In the genomic region with DNA sequence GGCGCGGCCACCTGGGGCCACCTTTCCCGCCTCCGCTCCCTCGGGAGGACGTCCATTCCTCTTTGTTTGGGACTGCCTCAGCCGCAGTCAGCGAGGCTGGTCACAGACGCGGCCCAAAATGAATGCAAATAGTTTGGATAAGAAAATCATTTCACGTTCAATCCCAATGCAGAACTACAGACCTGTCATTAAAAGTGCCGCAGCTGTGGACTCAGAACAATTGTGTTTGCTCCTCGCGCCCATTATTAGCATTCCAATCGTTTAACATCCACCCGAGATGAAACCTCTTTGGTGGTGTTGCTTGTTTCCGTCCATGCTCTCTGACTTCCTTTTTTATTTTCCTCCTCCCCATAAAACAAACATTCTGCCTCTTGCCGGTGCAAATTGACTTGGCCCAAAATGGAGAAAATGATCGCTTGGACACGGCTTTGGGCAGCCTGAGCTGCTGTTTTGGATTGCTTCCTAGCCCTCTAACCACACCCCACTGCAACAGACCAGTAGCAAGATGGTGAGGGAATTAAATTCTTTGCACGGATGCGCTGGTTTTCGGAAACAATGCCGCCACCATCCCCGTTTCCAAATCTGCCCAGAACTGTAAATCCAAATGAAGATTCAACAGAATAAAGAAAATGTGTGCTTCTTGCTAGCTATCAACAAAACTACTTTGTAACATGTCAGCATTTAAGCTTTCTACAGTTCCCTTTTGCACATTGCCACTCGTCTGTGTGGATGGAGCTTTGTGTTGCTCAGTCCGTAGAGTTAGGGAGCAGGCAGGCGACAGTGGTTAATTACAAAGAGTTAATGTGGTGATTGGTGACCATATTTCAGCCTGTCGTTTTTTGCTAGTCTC, we compare ENCODE assay signal across 8 cellular contexts. TPM values are rescaled to one million over a fixed set of nuclear protein-coding genes. Genes with fewer than 3 reads are reported as not detected.
DNase-seq lines count a peak whose midpoint lies in the region; ATAC-seq, FAIRE-seq and TF ChIP-seq lines count a peak whose summit lies in the region.

No MANE protein-coding gene starts in this region.

- no peak overlapping the region for H3K4ac ChIP-seq in H1 (replicated peaks; ENCODE audit: insufficient read length, low read depth, low read length)

- H3K27ac ChIP-seq in 22Rv1 (peak overlapping the region; percentile 79), H1 (ENCODE audit: low read depth, low read length) (peak overlapping the region; percentile 77), lower lobe of right lung (peak overlapping the region; percentile 84), testis (peak overlapping the region in 1 of 2 donors; percentile 59)

- CTCF ChIA-PET in H1 (lab: Charles Lee; ENCODE audit: partially characterized antibody) = interaction anchor here (0.7 kb wide), 1 partner anchor 57 kb away, joined by 3 read pairs; no protein-coding TSS in a partner anchor

- DNase-seq in Kasumi-1 (lab: John Stamatoyannopoulos, UW) = peak; percentile 57 to 75
- peak; percentile 37 for DNase-seq in SKM-1 (lab: John Stamatoyannopoulos, UW; ENCODE audit: unreplicated experiment)
- peak in 1 of 2 experiments; percentile 52 for DNase-seq in H1 (ENCODE audit: low read depth in 1 of 2, low spot score in 2 of 2)
- no peak for DNase-seq in lower lobe of right lung
- DNase-seq in testis = peak; percentile 27

- intact Hi-C loops in lower lobe of right lung (cut with DNase I) = no loop called here
- intact Hi-C loops in testis (cut with DNase I; ENCODE audit: low total_unique reads) = no loop called here

- H2BK5ac ChIP-seq in H1 (ENCODE audit: low read depth, low read length) = peak overlapping the region; percentile 84

- H3K4me2 ChIP-seq in H1 (ENCODE audit: insufficient read depth in 1 of 2, low read depth in 2 of 2, low read length in 2 of 2) = peak overlapping the region; percentile 71 to 86

- H3K27me3 ChIP-seq in H1 (replicated peaks in 1 of 4; ENCODE audit: control insufficient read depth in 3 of 4, extremely low read depth in 1 of 4, insufficient read depth in 3 of 4, low read length in 3 of 4) (no peaks in the 10 kb centered on the region), lower lobe of right lung (ENCODE audit: low read depth) (no peaks in the 10 kb centered on the region), testis (no peaks in the 10 kb centered on the region)

- no peak overlapping the region for H2BK20ac ChIP-seq in H1 (ENCODE audit: low read length)

- FAIRE-seq in G401.6 (lab: Jason Lieb, UNC) (peak; percentile 45), H1 (lab: Jason Lieb, UNC) (peak; percentile 52)

- H2BK15ac ChIP-seq in H1 (ENCODE audit: low read length) = no peak overlapping the region

- H2BK12ac ChIP-seq in H1 (ENCODE audit: low read depth, low read length) = peak overlapping the region; percentile 2; the same call in 1 of the 2 replicates

- no peak overlapping the region; the same call in 1 of the 2 replicates for H2AK5ac ChIP-seq in H1 (ENCODE audit: low read depth, low read length)

- 0 out of 2 replicates have a peak, but pooled peaks cover 4% of the 10 kb centered on the region for H3K79me1 ChIP-seq in H1 (ENCODE audit: low read depth, low read length)

- peaks cover 6% of the 10 kb centered on the region in 2 experiments for H4K20me1 ChIP-seq in H1 (replicated peaks in 1 of 2; ENCODE audit: control insufficient read depth in 1 of 2, insufficient read depth in 2 of 2, low read length in 2 of 2)

- TF ChIP-seq POLR2A in H1 (IDR thresholded peaks at IDR 0.05; ENCODE audit: control extremely low read depth in 1 of 2, low read depth in 2 of 2, low read length in 2 of 2) = peak; percentile 47 to 64
- no peak for TF ChIP-seq POLR2A in testis (IDR thresholded peaks at IDR 0.05)

- H3K23ac ChIP-seq in H1 (ENCODE audit: insufficient read length) = no peak overlapping the region

- H3K36me3 ChIP-seq in H1 (ENCODE audit: control insufficient read depth in 2 of 4, insufficient read depth in 4 of 4, low read length in 3 of 4) (no peaks in the 10 kb centered on the region; a peak in 1 of 8 replicates), lower lobe of right lung (no peaks in the 10 kb centered on the region), testis (ENCODE audit: low read depth, missing control alignments) (no peaks in the 10 kb centered on the region)

- no peaks in the 10 kb centered on the region for H3K9me3 ChIP-seq in H1 (ENCODE audit: insufficient read depth in 2 of 2, low read depth in 1 of 2, low read length in 1 of 2)
- no peaks in the 10 kb centered on the region for H3K9me3 ChIP-seq in lower lobe of right lung
- no peaks in the 10 kb centered on the region for H3K9me3 ChIP-seq in testis

- H3K79me2 ChIP-seq in H1 (ENCODE audit: control insufficient read depth in 1 of 2, insufficient read depth in 2 of 2, low read length in 2 of 2) = peaks cover 17 to 50% of the 10 kb centered on the region in 2 experiments

- H4K8ac ChIP-seq in H1 (ENCODE audit: extremely low read depth, insufficient read depth, low read length) = peak overlapping the region; percentile 92; the same call in 1 of the 2 replicates

- H3K18ac ChIP-seq in H1 (ENCODE audit: extremely low read depth, low read length) = peak overlapping the region; percentile 81; the same call in 1 of the 2 replicates

- ATAC-seq in lower lobe of right lung (peak; percentile 26 to 55), GM18502 (IDR thresholded peaks at IDR 0.05; ENCODE audit: poor library complexity, unreplicated experiment) (no peak)

- peak overlapping the region; percentile 63 for H4K91ac ChIP-seq in H1 (replicated peaks; ENCODE audit: insufficient read length, low read length)

- peak overlapping the region; percentile 85 to 99 (median 94) for H3K9ac ChIP-seq in H1 (replicated peaks in 1 of 4; ENCODE audit: extremely low read depth in 1 of 4, low read depth in 3 of 4, low read length in 3 of 4)

- H3K4me3 ChIP-seq in H1 (ENCODE audit: extremely low read depth in 1 of 4, insufficient read depth in 2 of 4, low read depth in 3 of 4, low read length in 4 of 4) (peak overlapping the region; percentile 78 to 95 (median 88)), lower lobe of right lung (peak overlapping the region; percentile 96), testis (peak overlapping the region; percentile 91 to 96)

- no peak overlapping the region for H3K14ac ChIP-seq in H1 (ENCODE audit: insufficient read length)

- H2AFZ ChIP-seq in H1 (ENCODE audit: low read length) = 0 out of 2 replicates have a peak overlapping the region, but pooled peaks have one; percentile 0

- peaks cover 9% of the 10 kb centered on the region for H3K23me2 ChIP-seq in H1 (ENCODE audit: low read depth, low read length)

- peak overlapping the region; percentile 1 for H3K56ac ChIP-seq in H1 (replicated peaks; ENCODE audit: insufficient read length, low read depth, low read length)

- no peak for TF ChIP-seq CTCF in 22Rv1 (IDR thresholded peaks at IDR 0.05)
- TF ChIP-seq CTCF in H1 (IDR thresholded peaks at IDR 0.05; ENCODE audit: control extremely low read depth in 1 of 3, insufficient read depth in 1 of 3, low read depth in 1 of 3, low read length in 3 of 3) = no peak
- no peak for TF ChIP-seq CTCF in lower lobe of right lung (IDR thresholded peaks at IDR 0.05)
- no peak for TF ChIP-seq CTCF in testis (IDR thresholded peaks at IDR 0.05)

- no peak overlapping the region for H4K5ac ChIP-seq in H1 (ENCODE audit: insufficient read length, low read depth, low read length)

- WGBS in H1 (ENCODE audit: extremely low coverage in 1 of 2, insufficient coverage in 1 of 2, insufficient read length in 1 of 2, insufficient replicate concordance in 2 of 2, low coverage in 1 of 2, low lambda C conversion rate in 2 of 2, missing lambda C conversion rate in 1 of 2), 2 experiments = 3% methylated on average over 29 of the region's 29 CpGs; no CpG with 5 or more reads in 1 of the 2 experiments
- 2% methylated on average over 21 to 29 of the region's 29 CpGs for WGBS in testis, 2 donors

- H2BK120ac ChIP-seq in H1 (replicated peaks; ENCODE audit: low read depth, low read length) = no peak overlapping the region

- POLR2A ChIA-PET in H1 (lab: Charles Lee; ENCODE audit: partially characterized antibody) = interaction anchor here (0.6 to 2.6 kb wide), 9 partner anchors 12 to 1419 kb away, joined by 3 to 12 read pairs (median 3); partner anchors contain the start of genes SHLD3, SREK1, TRAPPC13 and TRIM23

- no peak for TF ChIP-seq RAD21 in H1 (IDR thresholded peaks at IDR 0.05 in 1 of 2, conservative IDR thresholded peaks at IDR 0.05 in 1 of 2; ENCODE audit: low read depth in 2 of 2, low read length in 2 of 2)

- no peak for TF ChIP-seq EP300 in H1 (IDR thresholded peaks at IDR 0.05; ENCODE audit: borderline replicate concordance in 1 of 2, low read depth in 2 of 2, low read length in 2 of 2)

- H3K4me1 ChIP-seq in H1 (replicated peaks in 1 of 4; ENCODE audit: control insufficient read depth in 3 of 4, insufficient read depth in 4 of 4, low read length in 3 of 4) (no peaks in the 10 kb centered on the region), lower lobe of right lung (peaks cover 13% of the 10 kb centered on the region), testis (no peaks in the 10 kb centered on the region)

TF ChIP-seq in H1, 55 proteins besides CTCF, POLR2A, EP300 and RAD21 (continues in another document):
- TF ChIP-seq TBP (IDR thresholded peaks at IDR 0.05; ENCODE audit: low read depth, low read length) = peak; percentile 47; the same call in 1 of the 2 replicates

RNA-seq across cellular contexts. Expression of gene NLN, which starts 0.8 kb away (rescaled TPM):
- total RNA-seq in H1 (2021; fragmentation: NEBNext Ultra II Directional; extraction: Animal tissue kit (Norgen Biotek cat#: 25700)) = 186 and 192 TPM in 2 replicates
- polyA plus RNA-seq in H1 (2011; rRNA removed) (40.3 and 46.7 TPM in 2 replicates), testis (ENCODE audit: insufficient read depth, low read depth, low replicate concordance) (6.4 TPM)
- polyA plus RNA-seq in H1 (2011; cell fraction: cytosol; rRNA removed) = 58.1 TPM
- polyA plus RNA-seq in H1 (2011; cell fraction: nucleus; rRNA removed) = 41.9 TPM
- 61.5 to 112 TPM (median 78.7 TPM) in 4 replicates for polyA plus RNA-seq in H1 (2012, experiment 1 of 2)
- polyA plus RNA-seq in H1 (2012, experiment 2 of 2) = 7.7 TPM
- polyA plus RNA-seq in H1 (2013, experiment 1 of 2) = 71.9 TPM
- 73.9 TPM for polyA plus RNA-seq in H1 (2013, experiment 2 of 2)
- 190 and 198 TPM in 2 replicates for polyA minus RNA-seq in H1 (2011; rRNA and poly(A)+ RNA removed)
- polyA minus RNA-seq in H1 (2011; cell fraction: cytosol; rRNA and poly(A)+ RNA removed) = 61.0 TPM
- 121 TPM for polyA minus RNA-seq in H1 (2011; cell fraction: nucleus; rRNA and poly(A)+ RNA removed)
- total RNA-seq in lower lobe of right lung (13.8 TPM), testis (10 to 100 TPM in 1 of 2 donors, 1 to 10 TPM in 1; 8.1 to 10.1 TPM)

RNA-seq across cellular contexts. Expression of gene SGTB, which starts 0.9 kb away (rescaled TPM):
- 17.8 and 18.7 TPM in 2 replicates for total RNA-seq in H1 (2021; fragmentation: NEBNext Ultra II Directional; extraction: Animal tissue kit (Norgen Biotek cat#: 25700))
- polyA plus RNA-seq in H1 (2011; rRNA removed) (2.1 and 2.2 TPM in 2 replicates), testis (ENCODE audit: insufficient read depth, low read depth, low replicate concordance) (2.3 TPM)
- 2.7 TPM for polyA plus RNA-seq in H1 (2011; cell fraction: cytosol; rRNA removed)
- polyA plus RNA-seq in H1 (2011; cell fraction: nucleus; rRNA removed) = 3.3 TPM
- polyA plus RNA-seq in H1 (2012, experiment 1 of 2) = 4.2 to 8.9 TPM (median 5.5 TPM) in 4 replicates
- polyA plus RNA-seq in H1 (2012, experiment 2 of 2) = 0.52 TPM
- 6.7 TPM for polyA plus RNA-seq in H1 (2013, experiment 1 of 2)
- 5.8 TPM for polyA plus RNA-seq in H1 (2013, experiment 2 of 2)
- 5.4 and 10.8 TPM in 2 replicates for polyA minus RNA-seq in H1 (2011; rRNA and poly(A)+ RNA removed)
- polyA minus RNA-seq in H1 (2011; cell fraction: cytosol; rRNA and poly(A)+ RNA removed) = 4.3 TPM
- 16.2 TPM for polyA minus RNA-seq in H1 (2011; cell fraction: nucleus; rRNA and poly(A)+ RNA removed)
- total RNA-seq in lower lobe of right lung (9.2 TPM), testis (1 to 10 TPM; 3.8 to 4.5 TPM)

Comparison
In these comparisons a context has a peak if more than half of its experiments do, and no peak if none do; other contexts are left out.
1. RNA of gene NLN, which starts 0.8 kb away (total RNA-seq): 186 to 192 TPM in H1; 13.8 TPM in lower lobe of right lung (single experiment) and 8.1 to 10.1 TPM in testis; every median in the first group is over 10 times any median in the second.
2. Peak in every context shown above with its lines, with median percentiles within 50 percentile points of each other: H3K4me3 ChIP-seq.